9 cellular contexts compared by ENCODE assay signal in the genomic region with DNA sequence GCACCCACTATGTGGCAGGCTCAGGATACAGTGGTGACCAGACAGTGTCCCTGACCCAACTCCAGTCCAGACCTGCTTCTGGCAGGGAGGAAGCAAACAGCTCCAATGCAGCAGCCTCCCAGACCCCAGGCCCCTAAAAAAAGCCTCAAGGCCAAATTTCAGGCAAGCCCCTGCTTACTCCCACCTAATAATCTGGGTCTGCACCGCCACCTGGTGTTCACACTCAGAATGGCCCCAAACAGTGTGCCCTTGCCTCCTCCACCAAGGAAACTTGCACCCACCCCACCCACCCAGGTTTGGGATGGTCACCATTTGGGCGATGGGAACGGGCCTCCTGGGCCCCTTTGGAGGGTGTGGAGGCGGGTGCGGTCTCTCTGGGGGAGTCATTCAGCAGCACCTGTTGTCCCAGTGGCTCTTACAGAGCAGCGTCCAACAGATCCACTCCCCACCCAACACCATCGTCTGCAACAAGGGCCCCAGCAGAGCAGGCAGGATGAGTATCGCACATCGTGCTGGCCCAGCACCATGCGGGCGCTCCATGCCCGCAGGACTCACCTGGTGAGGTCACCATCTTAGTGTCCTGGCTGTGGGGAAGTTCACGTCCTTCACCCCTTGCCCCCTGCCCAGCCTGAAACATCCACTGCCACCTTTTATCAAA. TPM values are rescaled to one million over a fixed set of nuclear protein-coding genes. Genes with fewer than 3 reads are reported as not detected.
DNase-seq lines count a peak whose midpoint lies in the region; ATAC-seq and TF ChIP-seq lines count a peak whose summit lies in the region.
"Had no signal": no experiment of that assay in that cellular context is flagged by ENCODE, and none has a peak within 500 bp of the region (broad histone marks: within the 10 kb centered on the region; RNA-seq: fewer than 3 reads in every experiment).

No MANE protein-coding gene starts in this region.

- POLR2A ChIA-PET in activated CD8-positive, alpha-beta T cell treated with anti-CD3 and anti-CD28 coated beads for 36 hours (lab: Charles Lee) = interaction anchor here (1.1 to 1.3 kb wide), 2 partner anchors 8 to 61 kb away, joined by 3 read pairs; a partner anchor contains a TSS
- POLR2A ChIA-PET in naive thymus-derived CD4-positive, alpha-beta T cell (lab: Charles Lee) = interaction anchor here (0.9 to 1.8 kb wide), 3 partner anchors 17 to 62 kb away, joined by 3 to 6 read pairs (median 3); a partner anchor contains a TSS

- no peaks in the 10 kb centered on the region for H3K27me3 ChIP-seq in naive thymus-derived CD4-positive, alpha-beta T cell (ENCODE audit: control insufficient read depth in 2 of 2, insufficient read depth in 2 of 2, low read length in 2 of 2)
- no peaks in the 10 kb centered on the region for H3K27me3 ChIP-seq in thoracic aorta (replicated peaks; ENCODE audit: insufficient read depth)

- H3K36me3 ChIP-seq in naive thymus-derived CD4-positive, alpha-beta T cell (ENCODE audit: control insufficient read depth in 2 of 3, insufficient read depth in 3 of 3, low read length in 3 of 3) = no peaks in the 10 kb centered on the region
- no peaks in the 10 kb centered on the region for H3K36me3 ChIP-seq in thoracic aorta

- no peaks in the 10 kb centered on the region for H3K27me3 Mint-ChIP-seq in activated CD8-positive, alpha-beta T cell treated with anti-CD3 and anti-CD28 coated beads for 36 hours
- H3K27me3 Mint-ChIP-seq in endothelial cell (ENCODE audit: unreplicated experiment) = peaks cover 6% of the 10 kb centered on the region
- H3K27me3 Mint-ChIP-seq in naive thymus-derived CD4-positive, alpha-beta T cell = peaks cover 0 to under 1% (median 0%) of the 10 kb centered on the region in 5 donors

- intact Hi-C loops in activated CD8-positive, alpha-beta T cell treated with anti-CD3 and anti-CD28 coated beads for 36 hours (cut with micrococcal nuclease) = no loop called here
- intact Hi-C loops in naive thymus-derived CD4-positive, alpha-beta T cell (cut with micrococcal nuclease) = loop anchor here (1.0 to 5.0 kb wide), 5 partner anchors 19 to 203 kb away; a partner anchor contains a TSS

- H3K4me1 ChIP-seq in naive thymus-derived CD4-positive, alpha-beta T cell (ENCODE audit: control insufficient read depth in 2 of 2, insufficient read depth in 2 of 2, low read length in 2 of 2) = no peaks in the 10 kb centered on the region
- H3K4me1 ChIP-seq in thoracic aorta (ENCODE audit: control insufficient read depth in 1 of 2, low read depth in 2 of 2) = no peaks in the 10 kb centered on the region

- ATAC-seq in activated CD8-positive, alpha-beta T cell treated with anti-CD3 and anti-CD28 coated beads for 36 hours = peak; percentile 85
- ATAC-seq in naive thymus-derived CD4-positive, alpha-beta T cell = peak; percentile 73
- ATAC-seq in thoracic aorta (ENCODE audit: insufficient number of reproducible peaks, low FRiP score, low read depth) (no peak), HG03108 (IDR thresholded peaks at IDR 0.05; ENCODE audit: unreplicated experiment) (no peak)

- H3K9me3 Mint-ChIP-seq in activated CD8-positive, alpha-beta T cell treated with anti-CD3 and anti-CD28 coated beads for 36 hours = no peaks in the 10 kb centered on the region
- H3K9me3 Mint-ChIP-seq in endothelial cell (ENCODE audit: unreplicated experiment) = no peaks in the 10 kb centered on the region
- H3K9me3 Mint-ChIP-seq in naive thymus-derived CD4-positive, alpha-beta T cell = no peaks in the 10 kb centered on the region

- H3K4me1 Mint-ChIP-seq in activated CD8-positive, alpha-beta T cell treated with anti-CD3 and anti-CD28 coated beads for 36 hours (ENCODE audit: low read depth) = peaks cover 5% of the 10 kb centered on the region
- no peaks in the 10 kb centered on the region for H3K4me1 Mint-ChIP-seq in endothelial cell (ENCODE audit: unreplicated experiment)
- peaks cover 0 to 10% (median 0%) of the 10 kb centered on the region in 7 donors for H3K4me1 Mint-ChIP-seq in naive thymus-derived CD4-positive, alpha-beta T cell

- H3K4me3 ChIP-seq in naive thymus-derived CD4-positive, alpha-beta T cell (ENCODE audit: low read length) = no peak overlapping the region
- H3K4me3 ChIP-seq in thoracic aorta = no peak overlapping the region

- no peaks in the 10 kb centered on the region for H3K9me3 ChIP-seq in naive thymus-derived CD4-positive, alpha-beta T cell (ENCODE audit: control insufficient read depth in 2 of 3, low read length in 3 of 3)
- H3K9me3 ChIP-seq in thoracic aorta = no peaks in the 10 kb centered on the region

- H3K4me3 Mint-ChIP-seq in activated CD8-positive, alpha-beta T cell treated with anti-CD3 and anti-CD28 coated beads for 36 hours = no peak overlapping the region
- H3K4me3 Mint-ChIP-seq in endothelial cell (ENCODE audit: unreplicated experiment) = no peak overlapping the region
- H3K4me3 Mint-ChIP-seq in naive thymus-derived CD4-positive, alpha-beta T cell = no peak overlapping the region

- peak; percentile 20 for DNase-seq in NCI-H2196 (lab: John Stamatoyannopoulos, UW; ENCODE audit: unreplicated experiment)
- no peak for DNase-seq in NCI-H2196 treated with DMSO at 0.1 percent for 48 hours (lab: John Stamatoyannopoulos, UW; ENCODE audit: unreplicated experiment)
- DNase-seq in NCI-H1694 (lab: John Stamatoyannopoulos, UW) = peak; percentile 46
- DNase-seq in activated CD8-positive, alpha-beta T cell treated with anti-CD3 and anti-CD28 coated beads for 36 hours = peak; percentile 89
- peak; percentile 79 for DNase-seq in endothelial cell (ENCODE audit: low spot score)
- peak; percentile 25 to 63 (median 45) for DNase-seq in naive thymus-derived CD4-positive, alpha-beta T cell
- no peak for DNase-seq in thoracic aorta (ENCODE audit: low spot score)

- peak; percentile 86 for TF ChIP-seq CTCF in activated CD8-positive, alpha-beta T cell treated with anti-CD3 and anti-CD28 coated beads for 36 hours (IDR thresholded peaks at IDR 0.05)
- TF ChIP-seq CTCF in endothelial cell (IDR thresholded peaks at IDR 0.05; ENCODE audit: unreplicated experiment) = peak; percentile 86
- peak; percentile 83 for TF ChIP-seq CTCF in thoracic aorta (IDR thresholded peaks at IDR 0.05)

- CTCF ChIA-PET in activated CD8-positive, alpha-beta T cell treated with anti-CD3 and anti-CD28 coated beads for 36 hours (lab: Charles Lee) = interaction anchor here (0.7 to 8.9 kb wide), 22 partner anchors 8 to 200 kb away, joined by 3 to 36 read pairs (median 4); a partner anchor contains a TSS
- CTCF ChIA-PET in naive thymus-derived CD4-positive, alpha-beta T cell (lab: Charles Lee) = interaction anchor here (0.6 to 1.6 kb wide), 9 partner anchors 8 to 710 kb away, joined by 3 to 5 read pairs (median 3); a partner anchor contains a TSS

- no peak overlapping the region for H3K27ac ChIP-seq in naive thymus-derived CD4-positive, alpha-beta T cell (ENCODE audit: low read depth, low read length)
- H3K27ac ChIP-seq in thoracic aorta = no peak overlapping the region
- H3K27ac ChIP-seq: epithelial cell of prostate had no signal

- no peak overlapping the region for H3K27ac Mint-ChIP-seq in activated CD8-positive, alpha-beta T cell treated with anti-CD3 and anti-CD28 coated beads for 36 hours
- no peak overlapping the region for H3K27ac Mint-ChIP-seq in endothelial cell (ENCODE audit: unreplicated experiment)
- H3K27ac Mint-ChIP-seq in naive thymus-derived CD4-positive, alpha-beta T cell = peak overlapping the region in 1 of 9 donors; percentile 28

- no peaks in the 10 kb centered on the region for H3K36me3 Mint-ChIP-seq in activated CD8-positive, alpha-beta T cell treated with anti-CD3 and anti-CD28 coated beads for 36 hours (ENCODE audit: low read depth)
- H3K36me3 Mint-ChIP-seq in endothelial cell (ENCODE audit: low read depth, unreplicated experiment) = no peaks in the 10 kb centered on the region
- no peaks in the 10 kb centered on the region for H3K36me3 Mint-ChIP-seq in naive thymus-derived CD4-positive, alpha-beta T cell

RNA-seq across cellular contexts. Expression of a gene that starts 17.3 kb away (rescaled TPM):
- 10 to 100 TPM; 37.9 to 41.3 TPM for total RNA-seq in activated CD8-positive, alpha-beta T cell treated with anti-CD3 and anti-CD28 coated beads for 36 hours
- total RNA-seq in endothelial cell (ENCODE audit: unreplicated experiment) (4.0 TPM), thoracic aorta (10 to 100 TPM in 1 of 2 donors, 1 to 10 TPM in 1; 7.8 to 19.0 TPM)
- 10 to 100 TPM; 11.1 to 67.5 (median 16.4) TPM for total RNA-seq in naive thymus-derived CD4-positive, alpha-beta T cell
- polyA plus RNA-seq in naive thymus-derived CD4-positive, alpha-beta T cell = 10 to 100 TPM; 12.8 to 17.4 TPM

RNA-seq across cellular contexts. Expression of a gene that starts 19.1 kb away (rescaled TPM):
- total RNA-seq in activated CD8-positive, alpha-beta T cell treated with anti-CD3 and anti-CD28 coated beads for 36 hours = 100 to 1,000 TPM in 1 of 2 experiments, 10 to 100 TPM in 1; 97.1 to 101 TPM
- total RNA-seq in endothelial cell (ENCODE audit: unreplicated experiment) (10.9 TPM), thoracic aorta (10 to 100 TPM in 1 of 2 donors, 1 to 10 TPM in 1; 5.4 to 12.7 TPM)
- total RNA-seq in naive thymus-derived CD4-positive, alpha-beta T cell = 10 to 100 TPM; 32.1 to 71.1 (median 66.1) TPM
- 10 to 100 TPM; 35.2 to 35.3 TPM for polyA plus RNA-seq in naive thymus-derived CD4-positive, alpha-beta T cell

RNA-seq across cellular contexts. Expression of a gene that starts 46.8 kb away (rescaled TPM):
- total RNA-seq in activated CD8-positive, alpha-beta T cell treated with anti-CD3 and anti-CD28 coated beads for 36 hours = 1 to 10 TPM; 1.6 to 2.1 TPM
- 17.3 TPM for total RNA-seq in endothelial cell (ENCODE audit: unreplicated experiment)
- total RNA-seq in naive thymus-derived CD4-positive, alpha-beta T cell = 1 to 10 TPM in 4 of 5 experiments, under 1 TPM in 1; 0.97 to 6.2 (median 2.5) TPM
- polyA plus RNA-seq in naive thymus-derived CD4-positive, alpha-beta T cell = under 1 TPM; 0.32 to 0.38 TPM
- total RNA-seq in thoracic aorta = 1 to 10 TPM; 2.3 to 4.2 TPM

Comparison
In these comparisons a context has a peak if more than half of its experiments do, and no peak if none do; other contexts are left out.
1. DNase-seq: peak in NCI-H2196 (single experiment), NCI-H1694 (single experiment), activated CD8-positive, alpha-beta T cell treated with anti-CD3 and anti-CD28 coated beads for 36 hours (single experiment), endothelial cell (single experiment) and naive thymus-derived CD4-positive, alpha-beta T cell (9 of 9); none in NCI-H2196 treated with DMSO at 0.1 percent for 48 hours (single experiment) and thoracic aorta (single experiment).
2. ATAC-seq: peak in activated CD8-positive, alpha-beta T cell treated with anti-CD3 and anti-CD28 coated beads for 36 hours (single experiment) and naive thymus-derived CD4-positive, alpha-beta T cell (single experiment); none in thoracic aorta (single experiment) and HG03108 (single experiment).
3. Peak in every context shown above with its lines, with median percentiles within 50 percentile points of each other: CTCF ChIP-seq.